Comparison of ENCODE assay signal across 12 cellular contexts in genomic region chr2:96256611-96257113, GRCh38. TPM values are rescaled to one million over a fixed set of nuclear protein-coding genes. Genes with fewer than 3 reads are reported as not detected.
A peak's percentile ranks its signal among the peaks of the same experiment; 100 is the strongest.
DNase-seq lines count a peak whose midpoint lies in the region; ATAC-seq and TF ChIP-seq lines count a peak whose summit lies in the region.
"Had no signal": no experiment of that assay in that cellular context is flagged by ENCODE, and none has a peak within 500 bp of the region (broad histone marks: within the 10 kb centered on the region; RNA-seq: fewer than 3 reads in every experiment).

No MANE protein-coding gene starts in this region.

- peaks cover 0 to 22% of the 10 kb centered on the region in 2 donors for H3K36me3 ChIP-seq in gastrocnemius medialis

- no peak for TF ChIP-seq POLR2A in gastrocnemius medialis (IDR thresholded peaks at IDR 0.05)

- H3K9me3 ChIP-seq in gastrocnemius medialis, result no peaks in the 10 kb centered on the region

- no peak for ATAC-seq in gastrocnemius medialis
- no peak for ATAC-seq in HG03439 (IDR thresholded peaks at IDR 0.05; ENCODE audit: unreplicated experiment)
- ATAC-seq: PC-3 had no signal

- peaks cover 45% of the 10 kb centered on the region for H3K36me3 Mint-ChIP-seq in T-helper 1 cell treated with Interleukin-12 subunit alpha and Interleukin-12 subunit beta and Interleukin-4 antibody, amounts not matched to agents 30 μg/mL and 1 μg/mL, for 36 hours (ENCODE audit: low read depth)
- H3K36me3 Mint-ChIP-seq in brain, result peaks cover 37% of the 10 kb centered on the region

- peak overlapping the region; percentile 94 to 99 (median 96) for H3K27ac ChIP-seq in gastrocnemius medialis

- H3K4me3 ChIP-seq in gastrocnemius medialis, result no peak overlapping the region

- H3K9me3 Mint-ChIP-seq in T-helper 1 cell treated with Interleukin-12 subunit alpha and Interleukin-12 subunit beta and Interleukin-4 antibody, amounts not matched to agents 30 μg/mL and 1 μg/mL, for 36 hours, result no peaks in the 10 kb centered on the region
- H3K9me3 Mint-ChIP-seq in brain, result no peaks in the 10 kb centered on the region

- peak overlapping the region; percentile 51 for H3K27ac Mint-ChIP-seq in T-helper 1 cell treated with Interleukin-12 subunit alpha and Interleukin-12 subunit beta and Interleukin-4 antibody, amounts not matched to agents 30 μg/mL and 1 μg/mL, for 36 hours
- H3K27ac Mint-ChIP-seq in brain, result peak overlapping the region in 3 of 5 experiments; percentile 43 to 78 (median 63)

- no peak overlapping the region for H3K4me3 Mint-ChIP-seq in T-helper 1 cell treated with Interleukin-12 subunit alpha and Interleukin-12 subunit beta and Interleukin-4 antibody, amounts not matched to agents 30 μg/mL and 1 μg/mL, for 36 hours
- H3K4me3 Mint-ChIP-seq in brain, result no peak overlapping the region

- peaks cover 37% of the 10 kb centered on the region for H3K4me1 Mint-ChIP-seq in T-helper 1 cell treated with Interleukin-12 subunit alpha and Interleukin-12 subunit beta and Interleukin-4 antibody, amounts not matched to agents 30 μg/mL and 1 μg/mL, for 36 hours (ENCODE audit: low read depth)
- H3K4me1 Mint-ChIP-seq in brain, result peaks cover 32% of the 10 kb centered on the region

- intact Hi-C loops in gastrocnemius medialis (cut with DNase I; ENCODE audit: low total_unique reads), result loop anchor here (10.0 kb wide), 1 partner anchor 378 kb away; the partner anchor contains the start of gene KANSL3

- peaks cover 97 to 98% of the 10 kb centered on the region in 2 donors for H3K4me1 ChIP-seq in gastrocnemius medialis

- H3K27me3 ChIP-seq in gastrocnemius medialis, result no peaks in the 10 kb centered on the region

- in situ Hi-C loops in gastrocnemius medialis (cut with MboI; ENCODE audit: low sequenced_read_pairs in 4 of 4), result loop anchor here in 2 of 4 donors (10.0 to 25.0 kb wide), 3 partner anchors 52 to 244 kb away; partner anchors contain the start of genes ASTL (in 1 of the 2), DUSP2 (in 1 of the 2) and STARD7 (in 1 of the 2)

- TF ChIP-seq CTCF in brain (conservative IDR thresholded peaks at IDR 0.05), result no peak
- no peak for TF ChIP-seq CTCF in gastrocnemius medialis (IDR thresholded peaks at IDR 0.05 in 4 of 5, conservative IDR thresholded peaks at IDR 0.05 in 1 of 5)

- no peak for DNase-seq in T-helper 1 cell
- DNase-seq in NOMO-1 treated with dmso at 0.1 percent for 144 hours (lab: John Stamatoyannopoulos, UW; ENCODE audit: unreplicated experiment), result peak; percentile 7
- DNase-seq in gastrocnemius medialis, result no peak
- DNase-seq in NCI-H69 (lab: John Stamatoyannopoulos, UW), result no peak
- DNase-seq in islet precursor cell, result no peak
- DNase-seq: 8988T; activated CD4-positive, alpha-beta T cell treated with anti-CD3 and anti-CD28 coated beads, Interleukin-2, amount 50 U/mL, for 48 hours; NCI-H1436; PC-3 had no signal

- H3K27me3 Mint-ChIP-seq in T-helper 1 cell treated with Interleukin-12 subunit alpha and Interleukin-12 subunit beta and Interleukin-4 antibody, amounts not matched to agents 30 μg/mL and 1 μg/mL, for 36 hours (ENCODE audit: low read depth), result no peaks in the 10 kb centered on the region
- no peaks in the 10 kb centered on the region for H3K27me3 Mint-ChIP-seq in brain

RNA-seq across cellular contexts. Expression of gene TMEM127, which starts 9.1 kb away (rescaled TPM):
- 52.5 TPM for polyA plus RNA-seq in brain (ENCODE audit: insufficient read depth, low read depth, low replicate concordance)
- 10 to 100 TPM; 27.1 to 38.8 (median 30.9) TPM for total RNA-seq in gastrocnemius medialis

RNA-seq across cellular contexts. Expression of gene CIAO1, which starts 9.4 kb away (rescaled TPM):
- polyA plus RNA-seq in brain (ENCODE audit: insufficient read depth, low read depth, low replicate concordance), result 58.6 TPM
- 100 to 1,000 TPM in 1 of 4 donors, 10 to 100 TPM in 3; 73.5 to 102 (median 95.6) TPM for total RNA-seq in gastrocnemius medialis

RNA-seq across cellular contexts. Expression of gene STARD7, which starts 48.0 kb away (rescaled TPM):
- 83.6 TPM for polyA plus RNA-seq in brain (ENCODE audit: insufficient read depth, low read depth, low replicate concordance)
- total RNA-seq in gastrocnemius medialis, result 100 to 1,000 TPM; 237 to 512 (median 313) TPM

RNA-seq across cellular contexts. Expression of gene SNRNP200, which starts 48.7 kb away (rescaled TPM):
- 195 TPM for polyA plus RNA-seq in brain (ENCODE audit: insufficient read depth, low read depth, low replicate concordance)
- 10 to 100 TPM; 51.1 to 89.8 (median 67.4) TPM for total RNA-seq in gastrocnemius medialis
